20 cellular contexts compared by ENCODE assay signal in genomic region chr7:152344253-152344652, GRCh38.
DNase-seq lines count a peak whose midpoint lies in the region; ATAC-seq and TF ChIP-seq lines count a peak whose summit lies in the region.
"Had no signal": no experiment of that assay in that cellular context is flagged by ENCODE, and none has a peak within 500 bp of the region (broad histone marks: within the 10 kb centered on the region; RNA-seq: fewer than 3 reads in every experiment).

No MANE protein-coding gene starts in this region.

- H3K27me3 ChIP-seq in mesenchymal stem cell (ENCODE audit: control insufficient read depth in 1 of 2, insufficient read depth in 1 of 2, low read length in 2 of 2) = no peaks in the 10 kb centered on the region
- H3K27me3 ChIP-seq: dorsolateral prefrontal cortex, transverse colon had no signal

- H3K27me3 Mint-ChIP-seq in type B pancreatic cell = no peaks in the 10 kb centered on the region
- H3K27me3 Mint-ChIP-seq: brain had no signal

- WGBS in mesenchymal stem cell = no CpG with 5 or more reads among the region's 2 CpGs

- peaks cover 6 to 22% of the 10 kb centered on the region in 2 experiments for H3K36me3 ChIP-seq in mesenchymal stem cell (ENCODE audit: control insufficient read depth in 1 of 2, insufficient read depth in 2 of 2, low read depth in 1 of 2, low read length in 2 of 2)
- H3K36me3 ChIP-seq: transverse colon had no signal

- H3K18ac ChIP-seq in mesenchymal stem cell (ENCODE audit: low read depth in 1 of 2, low read length in 2 of 2) = no peak overlapping the region

- H2BK120ac ChIP-seq in mesenchymal stem cell (ENCODE audit: low read depth, low read length) = no peak overlapping the region

- no peaks in the 10 kb centered on the region for H3K4me1 ChIP-seq in mesenchymal stem cell (ENCODE audit: control insufficient read depth, insufficient read depth, low read depth, low read length)

- in situ Hi-C loops in GM13976 (cut with MboI; ENCODE audit: low sequenced_read_pairs, unreplicated experiment) = loop anchor here (25.0 kb wide), 1 partner anchor 343 kb away; the partner anchor contains the start of gene XRCC2

- H3K79me1 ChIP-seq in mesenchymal stem cell (replicated peaks; ENCODE audit: low read length, poor library complexity, severe bottlenecking) = peaks cover 10% of the 10 kb centered on the region

- TF ChIP-seq CTCF in type B pancreatic cell (conservative IDR thresholded peaks at IDR 0.05) (no peak), GM13976 (IDR thresholded peaks at IDR 0.05; ENCODE audit: borderline replicate concordance, control extremely low read depth, extremely low read depth, insufficient read depth, missing control alignments) (no peak)

- no peak overlapping the region for H2AK5ac ChIP-seq in mesenchymal stem cell (ENCODE audit: low read length, severe bottlenecking)

- no peak overlapping the region for H3K27ac Mint-ChIP-seq in type B pancreatic cell
- H3K27ac Mint-ChIP-seq: brain, mesothelial cell of epicardium had no signal

- H2BK12ac ChIP-seq in mesenchymal stem cell (ENCODE audit: low read length in 2 of 2) = no peak overlapping the region

- H3K4me1 Mint-ChIP-seq in type B pancreatic cell (ENCODE audit: unreplicated experiment) = peaks cover 19% of the 10 kb centered on the region

- H3K14ac ChIP-seq in mesenchymal stem cell (ENCODE audit: low read length in 2 of 2) = no peak overlapping the region

- H3K4me3 Mint-ChIP-seq in type B pancreatic cell = no peak overlapping the region
- H3K4me3 Mint-ChIP-seq: brain, mesothelial cell of epicardium had no signal

- H4K91ac ChIP-seq in mesenchymal stem cell (ENCODE audit: low read length) = no peak overlapping the region

- H3K36me3 Mint-ChIP-seq in type B pancreatic cell = peaks cover 29% of the 10 kb centered on the region

- H3K4me3 ChIP-seq in mesenchymal stem cell (ENCODE audit: insufficient read depth in 1 of 2, low read depth in 1 of 2, low read length in 2 of 2) = no peak overlapping the region
- H3K4me3 ChIP-seq: dorsolateral prefrontal cortex, SK-N-MC, transverse colon had no signal

- H3K27ac ChIP-seq in mesenchymal stem cell (ENCODE audit: low read length, poor library complexity, severe bottlenecking) = no peak overlapping the region
- H3K27ac ChIP-seq: dorsolateral prefrontal cortex, SK-N-MC, transverse colon had no signal

- no peak overlapping the region for H2BK5ac ChIP-seq in mesenchymal stem cell (ENCODE audit: low read depth, low read length, poor library complexity, severe bottlenecking)

- ATAC-seq in GM18511 (IDR thresholded peaks at IDR 0.05; ENCODE audit: unreplicated experiment) = peak; percentile 37
- ATAC-seq in GM21619 (IDR thresholded peaks at IDR 0.05; ENCODE audit: unreplicated experiment) = peak; percentile 48
- ATAC-seq in GM18517 (IDR thresholded peaks at IDR 0.05; ENCODE audit: unreplicated experiment) = no peak

- H4K8ac ChIP-seq in mesenchymal stem cell (ENCODE audit: low read length) = no peak overlapping the region

- peak; percentile 13 for DNase-seq in M059J (ENCODE audit: low read depth)
- peak; percentile 58 for DNase-seq in mesenchymal stem cell
- DNase-seq in type B pancreatic cell (ENCODE audit: extremely low spot score, unreplicated experiment) = no peak
- no peak for DNase-seq in GM13976 (ENCODE audit: low spot score)
- no peak for DNase-seq in GM19240 (ENCODE audit: insufficient read length, low spot score)
- DNase-seq: activated naive CD4-positive, alpha-beta T cell treated with Interleukin-2 at 50 U/mL for 16 hours; dorsolateral prefrontal cortex; Kasumi-1; NCI-H187; NCI-H510A; occipital lobe; OCI-M1; stimulated activated CD4-positive, alpha-beta T cell treated with anti-CD3 and anti-CD28 coated beads, Interleukin-4, amount 100 ng/mL, for 1 hour; transverse colon had no signal

- H3K9me3 Mint-ChIP-seq in type B pancreatic cell = peaks cover 8% of the 10 kb centered on the region

- no peak overlapping the region for H2BK15ac ChIP-seq in mesenchymal stem cell (ENCODE audit: low read depth, poor library complexity, severe bottlenecking)

- no peak overlapping the region for H3K4ac ChIP-seq in mesenchymal stem cell (ENCODE audit: low read depth in 1 of 2, low read length in 2 of 2)

- peaks cover 17% of the 10 kb centered on the region for H3K9me3 ChIP-seq in mesenchymal stem cell (ENCODE audit: control insufficient read depth, low read length)
- H3K9me3 ChIP-seq: transverse colon had no signal

- H2AFZ ChIP-seq in mesenchymal stem cell (ENCODE audit: low read depth, low read length) = no peak overlapping the region

- no peak overlapping the region for H3K9ac ChIP-seq in mesenchymal stem cell (ENCODE audit: low read length)

- H3K4me2 ChIP-seq in mesenchymal stem cell (ENCODE audit: low read length, poor library complexity, severe bottlenecking) = no peak overlapping the region

- H3K23ac ChIP-seq in mesenchymal stem cell (ENCODE audit: low read length in 2 of 2) = no peak overlapping the region

Comparison
In these comparisons a context has a peak if more than half of its experiments do, and no peak if none do; other contexts are left out.
1. DNase-seq: peak in M059J (single experiment) and mesenchymal stem cell (single experiment); none in type B pancreatic cell (single experiment), GM13976 (single experiment) and GM19240 (single experiment).